ENCODE assay signal across 8 cellular contexts in the genomic region with DNA sequence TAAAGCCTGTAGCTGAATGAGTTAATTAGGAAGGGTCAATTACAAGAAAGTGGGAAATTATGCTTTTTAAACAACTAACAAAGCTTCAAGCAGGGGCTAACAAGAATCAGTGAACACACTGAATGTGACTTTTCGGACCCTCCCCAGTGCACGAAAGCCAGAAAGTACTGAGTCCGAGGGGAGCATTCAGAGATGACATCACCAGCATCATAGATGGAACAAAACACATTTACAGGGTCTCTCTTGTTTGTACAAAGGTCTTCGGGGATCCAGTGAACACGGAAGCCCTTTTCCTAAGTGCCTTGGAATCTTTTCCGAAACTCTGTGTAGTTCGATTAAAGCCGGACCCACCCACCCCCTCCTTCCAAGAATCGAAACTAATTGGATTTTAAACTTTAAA. TPM values are rescaled to one million over a fixed set of nuclear protein-coding genes. Genes with fewer than 3 reads are reported as not detected.
DNase-seq lines count a peak whose midpoint lies in the region; ATAC-seq and TF ChIP-seq lines count a peak whose summit lies in the region.

No MANE protein-coding gene starts in this region.

- no peaks in the 10 kb centered on the region for H3K36me3 Mint-ChIP-seq in glutamatergic neuron (ENCODE audit: unreplicated experiment)

- peaks cover 41% of the 10 kb centered on the region for H3K4me1 ChIP-seq in cardiac muscle cell (ENCODE audit: low read depth)

- H3K9me3 Mint-ChIP-seq in glutamatergic neuron (ENCODE audit: unreplicated experiment) = no peaks in the 10 kb centered on the region

- no peaks in the 10 kb centered on the region for H3K27me3 ChIP-seq in cardiac muscle cell

- ATAC-seq in Right ventricle myocardium inferior (no peak), GM21528 (IDR thresholded peaks at IDR 0.05; ENCODE audit: low FRiP score, unreplicated experiment) (no peak)

- H3K27ac ChIP-seq in cardiac muscle cell (peak overlapping the region; percentile 98), VCaP (peak overlapping the region; percentile 95)

- no peak for TF ChIP-seq CTCF in cardiac muscle cell (IDR thresholded peaks at IDR 0.05; ENCODE audit: low read depth, low read length)
- TF ChIP-seq CTCF in VCaP (conservative IDR thresholded peaks at IDR 0.05) = no peak
- TF ChIP-seq CTCF in glutamatergic neuron (IDR thresholded peaks at IDR 0.05; ENCODE audit: partially characterized antibody, unreplicated experiment) = no peak

- DNase-seq in cardiac muscle cell (ENCODE audit: low read depth in 1 of 2, low spot score in 1 of 2) (peak in 1 of 2 donors; percentile 18), Right ventricle myocardium inferior (ENCODE audit: missing footprints) (no peak), glutamatergic neuron (peak; percentile 25), skeletal muscle cell (ENCODE audit: low read depth) (no peak), dedifferentiated amniotic fluid mesenchymal stem cell (ENCODE audit: extremely low spot score) (no peak), putamen (ENCODE audit: low spot score) (no peak)

- H3K4me1 Mint-ChIP-seq in glutamatergic neuron (ENCODE audit: low read depth, unreplicated experiment) = peaks cover 17% of the 10 kb centered on the region

- intact Hi-C loops in Right ventricle myocardium inferior (cut with DNase I) = loop anchor here (5.0 kb wide), 2 partner anchors 44 to 214 kb away; a partner anchor contains a TSS

- H3K27ac Mint-ChIP-seq in glutamatergic neuron (ENCODE audit: unreplicated experiment) = peak overlapping the region; percentile 99

- H3K36me3 ChIP-seq in cardiac muscle cell = peaks cover 13% of the 10 kb centered on the region

- no peaks in the 10 kb centered on the region for H3K9me3 ChIP-seq in cardiac muscle cell (ENCODE audit: low read depth)

- H3K4me3 Mint-ChIP-seq in glutamatergic neuron (ENCODE audit: unreplicated experiment) = peak overlapping the region; percentile 98

- H3K4me3 ChIP-seq in cardiac muscle cell = peak overlapping the region; percentile 86
- peak overlapping the region; percentile 96 for H3K4me3 ChIP-seq in skeletal muscle cell (ENCODE audit: low read depth, low read length)

- H3K27me3 Mint-ChIP-seq in glutamatergic neuron (ENCODE audit: unreplicated experiment) = no peaks in the 10 kb centered on the region

RNA-seq across cellular contexts. Expression of a gene that starts 0.8 kb away (rescaled TPM):
- total RNA-seq in cardiac muscle cell (23.0 and 34.3 TPM in 2 replicates), Right ventricle myocardium inferior (17.7 TPM), glutamatergic neuron (ENCODE audit: unreplicated experiment) (41.6 TPM)
- 67.0 and 107 TPM in 2 replicates for polyA plus RNA-seq in cardiac muscle cell
